Comparison of ENCODE assay signal across 15 cellular contexts in genomic region chr3:75607996-75608395, GRCh38. TPM values are rescaled to one million over a fixed set of nuclear protein-coding genes. Genes with fewer than 3 reads are reported as not detected.
"Had no signal": no experiment of that assay in that cellular context is flagged by ENCODE, and none has a peak within 500 bp of the region (broad histone marks: within the 10 kb centered on the region; RNA-seq: fewer than 3 reads in every experiment).

No MANE protein-coding gene starts in this region.

RNA-seq across cellular contexts. Expression of gene FRG2C, which starts 56.1 kb away (rescaled TPM):
- total RNA-seq: activated CD4-positive, alpha-beta memory T cell treated with anti-CD3 and anti-CD28 coated beads, Interleukin-2, amount 10 ng/mL, durations not matched to agents 7 days and 5 days; activated CD4-positive, alpha-beta T cell treated with anti-CD3 and anti-CD28 coated beads for 36 hours; activated CD4-positive, alpha-beta T cell treated with anti-CD3 and anti-CD28 coated beads, Interleukin-2, amount 10 ng/mL, durations not matched to agents 7 days and 5 days; activated CD8-positive, alpha-beta memory T cell treated with anti-CD3 and anti-CD28 coated beads, Interleukin-2, amount 10 ng/mL, durations not matched to agents 7 days and 5 days; activated CD8-positive, alpha-beta T cell treated with anti-CD3 and anti-CD28 coated beads, Interleukin-2, amount 10 ng/mL, durations not matched to agents 7 days and 5 days; activated naive CD8-positive, alpha-beta T cell treated with anti-CD3 and anti-CD28 coated beads, Interleukin-2, amount 10 ng/mL, durations not matched to agents 7 days and 5 days; activated T-helper 2 cell treated with anti-CD3 and anti-CD28 coated beads, Interferon-gamma antibody, Interleukin-2, Interleukin-4, amounts not matched to agents 10 μg/mL and 5 μg/mL and 100 μg/mL, durations not matched to agents 14 hours and 24 hours and 36 hours; ascending aorta; bronchial epithelial cell; cardiac muscle cell; T-cell; T-helper 1 cell treated with Interleukin-12 subunit alpha and Interleukin-12 subunit beta and Interleukin-4 antibody, amounts not matched to agents 30 ng/mL and 1 ng/mL, for 36 hours; T-helper 17 cell; T-helper 2 cell treated with Interferon-gamma antibody and Interleukin-4, amounts not matched to agents 100 ng/mL and 5 ng/mL, for 36 hours had no signal
- polyA plus RNA-seq: adipose tissue, cardiac muscle cell had no signal
